In genomic region chr22:50267591-50268390, GRCh38 we compare ENCODE assay signal across 8 cellular contexts. TPM values are rescaled to one million over a fixed set of nuclear protein-coding genes. Genes with fewer than 3 reads are reported as not detected.
DNase-seq lines count a peak whose midpoint lies in the region; ATAC-seq and TF ChIP-seq lines count a peak whose summit lies in the region.

No MANE protein-coding gene starts in this region.

- DNase-seq in DND-41 = no peak
- DNase-seq in chondrocyte (ENCODE audit: low spot score) = no peak
- DNase-seq in lung microvascular endothelial cell (ENCODE audit: low read depth in 2 of 2) = peak; percentile 39 to 72
- peak; percentile 39 to 48 for DNase-seq in tibial nerve (ENCODE audit: low spot score in 2 of 2)
- DNase-seq in NCI-H128 (lab: John Stamatoyannopoulos, UW; ENCODE audit: unreplicated experiment) = no peak

- peak overlapping the region; percentile 36 for H3K4me3 Mint-ChIP-seq in chondrocyte (ENCODE audit: unreplicated experiment)

- no peaks in the 10 kb centered on the region for H3K36me3 ChIP-seq in DND-41 (ENCODE audit: insufficient read depth, low read length)
- H3K36me3 ChIP-seq in tibial nerve = no peaks in the 10 kb centered on the region

- no peaks in the 10 kb centered on the region for H3K36me3 Mint-ChIP-seq in chondrocyte (ENCODE audit: low read depth)

- ATAC-seq in DND-41 (ENCODE audit: insufficient read depth, low read depth) = no peak
- no peak for ATAC-seq in HG02571 (IDR thresholded peaks at IDR 0.05; ENCODE audit: unreplicated experiment)
- ATAC-seq in HG03196 (IDR thresholded peaks at IDR 0.05; ENCODE audit: unreplicated experiment) = no peak

- H3K27ac ChIP-seq in DND-41 (ENCODE audit: low read length) (no peak overlapping the region), VCaP (peak overlapping the region; percentile 85), tibial nerve (peak overlapping the region in 2 of 4 donors; percentile 56 to 78)

- 0 out of 2 replicates have a peak overlapping the region, but pooled peaks have one; percentile 71 for H3K4me2 ChIP-seq in DND-41 (ENCODE audit: insufficient read depth, low read length)

- no peak for TF ChIP-seq POLR2A in tibial nerve (IDR thresholded peaks at IDR 0.05)

- TF ChIP-seq CTCF in DND-41 (IDR thresholded peaks at IDR 0.05; ENCODE audit: borderline replicate concordance, extremely low read depth, low read length, poor library complexity, severe bottlenecking) (no peak), VCaP (conservative IDR thresholded peaks at IDR 0.05) (peak; percentile 17; the same call in 1 of the 2 replicates), chondrocyte (IDR thresholded peaks at IDR 0.05) (peak; percentile 55), tibial nerve (IDR thresholded peaks at IDR 0.05) (peak in 4 of 5 experiments; percentile 9 to 34 (median 22))

- no peak for TF ChIP-seq EP300 in tibial nerve (IDR thresholded peaks at IDR 0.05)

- H3K4me1 Mint-ChIP-seq in chondrocyte (ENCODE audit: low read depth) = peaks cover 25% of the 10 kb centered on the region

- whole genome bisulfite sequencing in tibial nerve, 2 donors = 16 to 21% methylated on average over 25 to 51 of the region's 75 CpGs

- H3K4me3 ChIP-seq in DND-41 (ENCODE audit: low read depth in 1 of 2, low read length in 2 of 2) (no peak overlapping the region), tibial nerve (peak overlapping the region in 2 of 4 donors; percentile 22 to 49)

- no peaks in the 10 kb centered on the region for H3K9me3 Mint-ChIP-seq in chondrocyte (ENCODE audit: low read depth)

- no peak overlapping the region for H2AFZ ChIP-seq in DND-41 (ENCODE audit: low read depth, low read length)

- no peaks in the 10 kb centered on the region for H3K79me2 ChIP-seq in DND-41 (ENCODE audit: insufficient read depth, low read length)

- H3K27me3 ChIP-seq in DND-41 (ENCODE audit: insufficient read depth, low read length, poor library complexity) (peaks cover 15% of the 10 kb centered on the region), tibial nerve (peaks cover 0 to 32% of the 10 kb centered on the region in 2 donors)

- no peaks in the 10 kb centered on the region for H3K27me3 Mint-ChIP-seq in chondrocyte (ENCODE audit: low read depth)

- H4K20me1 ChIP-seq in DND-41 (ENCODE audit: insufficient read depth, low read length) = peaks cover 15% of the 10 kb centered on the region

- no peak overlapping the region for H3K9ac ChIP-seq in DND-41 (ENCODE audit: low read depth, low read length)

- H3K4me1 ChIP-seq in DND-41 (ENCODE audit: insufficient read depth, low read length) = peaks cover 28% of the 10 kb centered on the region
- H3K4me1 ChIP-seq in tibial nerve = peaks cover 0 to 62% (median 44%) of the 10 kb centered on the region in 4 donors

- H3K9me3 ChIP-seq in DND-41 (ENCODE audit: insufficient read depth, low read length, severe bottlenecking) (no peaks in the 10 kb centered on the region), tibial nerve (no peaks in the 10 kb centered on the region)

- H3K27ac Mint-ChIP-seq in chondrocyte (ENCODE audit: unreplicated experiment) = peak overlapping the region; percentile 66

RNA-seq across cellular contexts. Expression of gene MAPK11, which starts 2.4 kb away (rescaled TPM):
- 9.3 to 19.9 TPM (median 17.7 TPM) in 3 replicates for total RNA-seq in chondrocyte
- 16.3 and 21.8 TPM in 2 replicates for total RNA-seq in lung microvascular endothelial cell
- 10 to 100 TPM in 3 of 4 donors, 1 to 10 TPM in 1; 8.7 to 33.3 (median 19.6) TPM for total RNA-seq in tibial nerve

RNA-seq across cellular contexts. Expression of gene MAPK12, which starts 6.3 kb away (rescaled TPM):
- total RNA-seq in chondrocyte (34.6 to 46.6 TPM (median 44.7 TPM) in 3 replicates), lung microvascular endothelial cell (37.0 and 53.6 TPM in 2 replicates), tibial nerve (10 to 100 TPM; 12.3 to 32.0 (median 24.1) TPM)

RNA-seq across cellular contexts. Expression of gene HDAC10, which starts 16.7 kb away (rescaled TPM):
- total RNA-seq in chondrocyte = 29.1 to 36.8 TPM (median 35.3 TPM) in 3 replicates
- total RNA-seq in lung microvascular endothelial cell = 9.4 and 11.3 TPM in 2 replicates
- 100 to 1,000 TPM in 1 of 4 donors, 10 to 100 TPM in 3; 41.2 to 105 (median 55.4) TPM for total RNA-seq in tibial nerve

RNA-seq across cellular contexts. Expression of gene TUBGCP6, which starts 23.0 kb away (rescaled TPM):
- 31.2 to 46.3 TPM (median 32.2 TPM) in 3 replicates for total RNA-seq in chondrocyte
- 11.8 and 21.2 TPM in 2 replicates for total RNA-seq in lung microvascular endothelial cell
- total RNA-seq in tibial nerve = 100 to 1,000 TPM in 1 of 4 donors, 10 to 100 TPM in 3; 72.2 to 127 (median 78.6) TPM

RNA-seq across cellular contexts. Expression of gene PLXNB2, which starts 39.7 kb away (rescaled TPM):
- total RNA-seq in chondrocyte (300 to 356 TPM (median 346 TPM) in 3 replicates), lung microvascular endothelial cell (47.3 and 55.2 TPM in 2 replicates), tibial nerve (100 to 1,000 TPM; 135 to 193 (median 165) TPM)

Comparison
In these comparisons a context has a peak if more than half of its experiments do, and no peak if none do; other contexts are left out.
1. DNase-seq: peak in lung microvascular endothelial cell (2 of 2) and tibial nerve (2 of 2); none in DND-41 (single experiment), chondrocyte (single experiment) and NCI-H128 (single experiment).